In genomic region chr17:32275060-32276042, GRCh38 we compare ENCODE assay signal across 1 cellular context.
TF ChIP-seq lines count a peak whose summit lies in the region.

No MANE protein-coding gene starts in this region.

TF ChIP-seq in HEK293, 187 proteins besides CTCF, POLR2A, EP300 and RAD21 (continued from another document):
- TF ChIP-seq HOXC10 (CRISPR knock-in tag; IDR thresholded peaks at IDR 0.05) = no peak
- peak; percentile 43; the same call in 1 of the 2 replicates for TF ChIP-seq ZSCAN23 (tag by site-specific recombination; IDR thresholded peaks at IDR 0.05)
- TF ChIP-seq ZBTB48 (tag by site-specific recombination; IDR thresholded peaks at IDR 0.05) = peak; percentile 95
- 0 out of 2 replicates have a peak, but pooled peaks have one; percentile 50 for TF ChIP-seq ZBTB8A (tag by site-specific recombination; IDR thresholded peaks at IDR 0.05)
- no peak for TF ChIP-seq ZNF248 (tag by site-specific recombination; IDR thresholded peaks at IDR 0.05)
- TF ChIP-seq ZNF169 (tag by site-specific recombination; IDR thresholded peaks at IDR 0.05) = no peak
- TF ChIP-seq, protein P1, sequence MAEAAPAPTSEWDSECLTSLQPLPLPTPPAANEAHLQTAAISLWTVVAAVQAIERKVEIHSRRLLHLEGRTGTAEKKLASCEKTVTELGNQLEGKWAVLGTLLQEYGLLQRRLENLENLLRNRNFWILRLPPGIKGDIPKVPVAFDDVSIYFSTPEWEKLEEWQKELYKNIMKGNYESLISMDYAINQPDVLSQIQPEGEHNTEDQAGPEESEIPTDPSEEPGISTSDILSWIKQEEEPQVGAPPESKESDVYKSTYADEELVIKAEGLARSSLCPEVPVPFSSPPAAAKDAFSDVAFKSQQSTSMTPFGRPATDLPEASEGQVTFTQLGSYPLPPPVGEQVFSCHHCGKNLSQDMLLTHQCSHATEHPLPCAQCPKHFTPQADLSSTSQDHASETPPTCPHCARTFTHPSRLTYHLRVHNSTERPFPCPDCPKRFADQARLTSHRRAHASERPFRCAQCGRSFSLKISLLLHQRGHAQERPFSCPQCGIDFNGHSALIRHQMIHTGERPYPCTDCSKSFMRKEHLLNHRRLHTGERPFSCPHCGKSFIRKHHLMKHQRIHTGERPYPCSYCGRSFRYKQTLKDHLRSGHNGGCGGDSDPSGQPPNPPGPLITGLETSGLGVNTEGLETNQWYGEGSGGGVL (tag by site-specific recombination; IDR thresholded peaks at IDR 0.05) = peak; percentile 28; the same call in 1 of the 2 replicates
- TF ChIP-seq, protein P2, sequence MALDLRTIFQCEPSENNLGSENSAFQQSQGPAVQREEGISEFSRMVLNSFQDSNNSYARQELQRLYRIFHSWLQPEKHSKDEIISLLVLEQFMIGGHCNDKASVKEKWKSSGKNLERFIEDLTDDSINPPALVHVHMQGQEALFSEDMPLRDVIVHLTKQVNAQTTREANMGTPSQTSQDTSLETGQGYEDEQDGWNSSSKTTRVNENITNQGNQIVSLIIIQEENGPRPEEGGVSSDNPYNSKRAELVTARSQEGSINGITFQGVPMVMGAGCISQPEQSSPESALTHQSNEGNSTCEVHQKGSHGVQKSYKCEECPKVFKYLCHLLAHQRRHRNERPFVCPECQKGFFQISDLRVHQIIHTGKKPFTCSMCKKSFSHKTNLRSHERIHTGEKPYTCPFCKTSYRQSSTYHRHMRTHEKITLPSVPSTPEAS (tag by site-specific recombination; IDR thresholded peaks at IDR 0.05) = 0 out of 2 replicates have a peak, but pooled peaks have one; percentile 11
- peak; percentile 74 for TF ChIP-seq IKZF3 (tag by site-specific recombination; IDR thresholded peaks at IDR 0.05)
- TF ChIP-seq ZNF239 (tag by site-specific recombination; IDR thresholded peaks at IDR 0.05) = no peak
- peak; percentile 53; the same call in 1 of the 2 replicates for TF ChIP-seq INSM2 (tag by site-specific recombination; IDR thresholded peaks at IDR 0.05)
- TF ChIP-seq ZNF394 (tag by site-specific recombination; IDR thresholded peaks at IDR 0.05; ENCODE audit: borderline replicate concordance) = peak; percentile 45; the same call in 1 of the 2 replicates
- no peak for TF ChIP-seq ZNF121 (tag by site-specific recombination; IDR thresholded peaks at IDR 0.05)
- peak; percentile 91 for TF ChIP-seq GLIS1 (tag by site-specific recombination; IDR thresholded peaks at IDR 0.05)
- TF ChIP-seq TCF7L2 (IDR thresholded peaks at IDR 0.05; ENCODE audit: borderline replicate concordance, low read depth, low read length) = no peak
- TF ChIP-seq KLF1 (tag by site-specific recombination; IDR thresholded peaks at IDR 0.05) = peak; percentile 36; the same call in 1 of the 2 replicates
- TF ChIP-seq YY1 (tag by site-specific recombination; IDR thresholded peaks at IDR 0.05) = no peak
- TF ChIP-seq ZNF621 (tag by site-specific recombination; IDR thresholded peaks at IDR 0.05) = no peak
- TF ChIP-seq PATZ1 (tag by site-specific recombination; IDR thresholded peaks at IDR 0.05) = peak; percentile 95
- peak; percentile 85 for TF ChIP-seq ZIC2 (tag by site-specific recombination; IDR thresholded peaks at IDR 0.05)
- TF ChIP-seq ZBTB26 (tag by site-specific recombination; optimal IDR thresholded peaks at IDR 0.05) = no peak
- TF ChIP-seq ZNF311 (tag by site-specific recombination; IDR thresholded peaks at IDR 0.05; ENCODE audit: borderline replicate concordance) = no peak
- TF ChIP-seq ZNF132 (tag by site-specific recombination; IDR thresholded peaks at IDR 0.05; ENCODE audit: borderline replicate concordance) = no peak
- TF ChIP-seq ZNF214 (tag by site-specific recombination; IDR thresholded peaks at IDR 0.05; ENCODE audit: borderline replicate concordance) = no peak
- TF ChIP-seq OSR2 (tag by site-specific recombination; IDR thresholded peaks at IDR 0.05) = peak; percentile 61
- peak; percentile 87 for TF ChIP-seq ZEB2 (tag by site-specific recombination; IDR thresholded peaks at IDR 0.05)
- TF ChIP-seq ZNF184 (tag by site-specific recombination; IDR thresholded peaks at IDR 0.05) = 0 out of 2 replicates have a peak, but pooled peaks have one; percentile 35
- no peak for TF ChIP-seq ZNF449 (tag by site-specific recombination; IDR thresholded peaks at IDR 0.05)
- no peak for TF ChIP-seq MEIS1 (CRISPR knock-in tag; IDR thresholded peaks at IDR 0.05; ENCODE audit: borderline replicate concordance)
- peak; percentile 45; the same call in 1 of the 2 replicates for TF ChIP-seq ZNF341 (tag by site-specific recombination; IDR thresholded peaks at IDR 0.05; ENCODE audit: low read depth)
- TF ChIP-seq ZNF830 (tag by site-specific recombination; IDR thresholded peaks at IDR 0.05; ENCODE audit: low read depth) = no peak
- TF ChIP-seq ZNF660 (tag by site-specific recombination; IDR thresholded peaks at IDR 0.05) = 0 out of 2 replicates have a peak, but pooled peaks have one; percentile 61
- no peak for TF ChIP-seq ZNF391 (tag by site-specific recombination; IDR thresholded peaks at IDR 0.05; ENCODE audit: borderline replicate concordance, low read depth)
- TF ChIP-seq, protein P3, sequence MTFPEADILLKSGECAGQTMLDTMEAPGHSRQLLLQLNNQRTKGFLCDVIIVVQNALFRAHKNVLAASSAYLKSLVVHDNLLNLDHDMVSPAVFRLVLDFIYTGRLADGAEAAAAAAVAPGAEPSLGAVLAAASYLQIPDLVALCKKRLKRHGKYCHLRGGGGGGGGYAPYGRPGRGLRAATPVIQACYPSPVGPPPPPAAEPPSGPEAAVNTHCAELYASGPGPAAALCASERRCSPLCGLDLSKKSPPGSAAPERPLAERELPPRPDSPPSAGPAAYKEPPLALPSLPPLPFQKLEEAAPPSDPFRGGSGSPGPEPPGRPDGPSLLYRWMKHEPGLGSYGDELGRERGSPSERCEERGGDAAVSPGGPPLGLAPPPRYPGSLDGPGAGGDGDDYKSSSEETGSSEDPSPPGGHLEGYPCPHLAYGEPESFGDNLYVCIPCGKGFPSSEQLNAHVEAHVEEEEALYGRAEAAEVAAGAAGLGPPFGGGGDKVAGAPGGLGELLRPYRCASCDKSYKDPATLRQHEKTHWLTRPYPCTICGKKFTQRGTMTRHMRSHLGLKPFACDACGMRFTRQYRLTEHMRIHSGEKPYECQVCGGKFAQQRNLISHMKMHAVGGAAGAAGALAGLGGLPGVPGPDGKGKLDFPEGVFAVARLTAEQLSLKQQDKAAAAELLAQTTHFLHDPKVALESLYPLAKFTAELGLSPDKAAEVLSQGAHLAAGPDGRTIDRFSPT (tag by site-specific recombination; IDR thresholded peaks at IDR 0.05) = peak; percentile 89
- no peak for TF ChIP-seq RBAK (tag by site-specific recombination; IDR thresholded peaks at IDR 0.05)
- 0 out of 2 replicates have a peak, but pooled peaks have one; percentile 33 for TF ChIP-seq ZNF335 (tag by site-specific recombination; conservative IDR thresholded peaks at IDR 0.05)
- peak; percentile 78 for TF ChIP-seq MZF1 (tag by site-specific recombination; IDR thresholded peaks at IDR 0.05; ENCODE audit: borderline replicate concordance)
- TF ChIP-seq ZNF624 (tag by site-specific recombination; IDR thresholded peaks at IDR 0.05) = no peak
- TF ChIP-seq WT1 (tag by site-specific recombination; IDR thresholded peaks at IDR 0.05) = peak; percentile 94
